Comparison of ENCODE assay signal across 15 cellular contexts in genomic region chr2:242035858-242036652, GRCh38.
"Had no signal": no experiment of that assay in that cellular context is flagged by ENCODE, and none has a peak within 500 bp of the region (broad histone marks: within the 10 kb centered on the region; RNA-seq: fewer than 3 reads in every experiment).

No MANE protein-coding gene starts in this region.

- H3K4me1 ChIP-seq: ascending aorta, esophagus squamous epithelium, parathyroid adenoma, tibial artery had no signal

- H3K9ac ChIP-seq: parathyroid adenoma had no signal

- H2AFZ ChIP-seq: parathyroid adenoma had no signal

- H3K9me3 ChIP-seq: ascending aorta, esophagus squamous epithelium, tibial artery had no signal

- H3K36me3 ChIP-seq: ascending aorta, esophagus squamous epithelium, tibial artery had no signal

- H3K79me2 ChIP-seq: parathyroid adenoma had no signal

- DNase-seq: activated CD4-positive, alpha-beta T cell treated with anti-CD3 and anti-CD28 coated beads, Interleukin-2, amount 50 U/mL, for 1 hour; activated gamma-delta T cell; activated naive CD8-positive, alpha-beta T cell treated with anti-CD3 and anti-CD28 coated beads, Interleukin-2, amount 50 U/mL, for 24 hours; esophagus squamous epithelium; foreskin fibroblast; glutamatergic neuron; left cardiac atrium; mesendoderm; nephron progenitor cell; retina; small intestine; tibial artery had no signal

- H3K27ac ChIP-seq: ascending aorta, esophagus squamous epithelium, parathyroid adenoma, tibial artery had no signal

- H3K4me3 ChIP-seq: ascending aorta, esophagus squamous epithelium, tibial artery had no signal

- ATAC-seq: activated naive CD8-positive, alpha-beta T cell treated with anti-CD3 and anti-CD28 coated beads, Interleukin-2, amount 50 U/mL, for 24 hours; left cardiac atrium; stimulated activated effector memory CD8-positive, alpha-beta T cell treated with anti-CD3 and anti-CD28 coated beads, Interleukin-12 subunit alpha, Interleukin-12 subunit beta, amount 100 ng/mL, for 72 hours had no signal

- H3K27me3 ChIP-seq: ascending aorta had no signal

- FAIRE-seq: small intestine had no signal
